Comparison of ENCODE assay signal across 21 cellular contexts in genomic region chr3:50297384-50297775, GRCh38. TPM values are rescaled to one million over a fixed set of nuclear protein-coding genes. Genes with fewer than 3 reads are reported as not detected.
DNase-seq lines count a peak whose midpoint lies in the region; TF ChIP-seq lines count a peak whose summit lies in the region.
"Had no signal": no experiment of that assay in that cellular context is flagged by ENCODE, and none has a peak within 500 bp of the region (broad histone marks: within the 10 kb centered on the region; RNA-seq: fewer than 3 reads in every experiment).

No MANE protein-coding gene starts in this region.

- H3K27me3 Mint-ChIP-seq in activated naive CD4-positive, alpha-beta T cell treated with anti-CD3 and anti-CD28 coated beads, Interleukin-2, amount 10 ng/mL, durations not matched to agents 7 days and 5 days: no peaks in the 10 kb centered on the region
- H3K27me3 Mint-ChIP-seq in activated naive CD4-positive, alpha-beta T cell treated with anti-CD3 and anti-CD28 coated beads for 36 hours (ENCODE audit: low read depth): no peaks in the 10 kb centered on the region
- H3K27me3 Mint-ChIP-seq: activated naive CD4-positive, alpha-beta T cell treated with anti-CD3 and anti-CD28 coated beads, Interleukin-2, amount 50 U/mL, for 24 hours had no signal

- TF ChIP-seq CTCF in Loucy (conservative IDR thresholded peaks at IDR 0.05; ENCODE audit: low read length) (no peak), sigmoid colon (IDR thresholded peaks at IDR 0.05) (no peak), colonic mucosa (IDR thresholded peaks at IDR 0.05) (no peak), SK-N-SH (IDR thresholded peaks at IDR 0.05) (no peak)

- no peak for TF ChIP-seq RAD21 in SK-N-SH (IDR thresholded peaks at IDR 0.05; ENCODE audit: low read length)

- TF ChIP-seq POLR2A in sigmoid colon (IDR thresholded peaks at IDR 0.05): no peak

- H3K4me2 ChIP-seq in Loucy (ENCODE audit: low read depth, low read length, poor library complexity, severe bottlenecking): peak overlapping the region; percentile 98
- H3K4me2 ChIP-seq in SK-N-SH: no peak overlapping the region

- H3K4me3 ChIP-seq in Loucy (ENCODE audit: low read length, poor library complexity, severe bottlenecking): peak overlapping the region; percentile 78
- H3K4me3 ChIP-seq in effector memory CD4-positive, alpha-beta T cell (ENCODE audit: insufficient read depth, low read depth, low read length, poor library complexity, severe bottlenecking): no peak overlapping the region
- no peak overlapping the region for H3K4me3 ChIP-seq in sigmoid colon
- H3K4me3 ChIP-seq in colonic mucosa: no peak overlapping the region
- H3K4me3 ChIP-seq in SK-N-SH (ENCODE audit: low read depth in 2 of 2, low read length in 1 of 2): no peak overlapping the region
- H3K4me3 ChIP-seq: MG63 had no signal

- H3K27me3 ChIP-seq in Loucy (ENCODE audit: insufficient read depth, low read length, poor library complexity, severe bottlenecking) (no peaks in the 10 kb centered on the region), sigmoid colon (no peaks in the 10 kb centered on the region), colonic mucosa (no peaks in the 10 kb centered on the region), SK-N-SH (ENCODE audit: insufficient read depth) (no peaks in the 10 kb centered on the region)
- no peaks in the 10 kb centered on the region for H3K27me3 ChIP-seq in effector memory CD4-positive, alpha-beta T cell (replicated peaks; ENCODE audit: control insufficient read depth, insufficient read depth, low read length, poor library complexity, severe bottlenecking)
- H3K27me3 ChIP-seq: MG63 had no signal

- intact Hi-C loops in activated naive CD4-positive, alpha-beta T cell treated with anti-CD3 and anti-CD28 coated beads for 36 hours (cut with micrococcal nuclease): no loop called here
- intact Hi-C loops in sigmoid colon (cut with DNase I) (no loop called here), colonic mucosa (cut with DNase I) (no loop called here)

- peaks cover 19% of the 10 kb centered on the region; the same call in 1 of the 2 replicates for H3K79me2 ChIP-seq in Loucy (ENCODE audit: insufficient read depth, low read length)
- peaks cover 7% of the 10 kb centered on the region; the same call in 1 of the 2 replicates for H3K79me2 ChIP-seq in SK-N-SH (ENCODE audit: insufficient read depth)

- peak overlapping the region; percentile 98 for H3K4me3 Mint-ChIP-seq in activated naive CD4-positive, alpha-beta T cell treated with anti-CD3 and anti-CD28 coated beads, Interleukin-2, amount 10 ng/mL, durations not matched to agents 7 days and 5 days
- H3K4me3 Mint-ChIP-seq in activated naive CD4-positive, alpha-beta T cell treated with anti-CD3 and anti-CD28 coated beads for 36 hours: no peak overlapping the region

- no peaks in the 10 kb centered on the region for H3K9me3 ChIP-seq in Loucy (ENCODE audit: insufficient read depth, low read depth, low read length)
- H3K9me3 ChIP-seq in effector memory CD4-positive, alpha-beta T cell (ENCODE audit: control insufficient read depth, low read length): no peaks in the 10 kb centered on the region
- H3K9me3 ChIP-seq in sigmoid colon: no peaks in the 10 kb centered on the region
- no peaks in the 10 kb centered on the region for H3K9me3 ChIP-seq in colonic mucosa
- no peaks in the 10 kb centered on the region for H3K9me3 ChIP-seq in SK-N-SH
- H3K9me3 ChIP-seq: MG63 had no signal

- DNase-seq in activated naive CD4-positive, alpha-beta T cell treated with anti-CD3 and anti-CD28 coated beads, Interleukin-2, amount 10 ng/mL, durations not matched to agents 7 days and 5 days: no peak
- no peak for DNase-seq in activated naive CD4-positive, alpha-beta T cell treated with anti-CD3 and anti-CD28 coated beads for 36 hours
- no peak for DNase-seq in effector memory CD4-positive, alpha-beta T cell
- DNase-seq in sigmoid colon: peak; percentile 79
- no peak for DNase-seq in colonic mucosa
- DNase-seq in SK-N-SH: no peak
- DNase-seq in nucleus accumbens (lab: John Stamatoyannopoulos, UW): no peak
- DNase-seq: head of caudate nucleus; MG63; NCI-H2029 treated with DMSO at 0.1 percent for 48 hours; NCI-H524; PC-3; stimulated activated CD4-positive, alpha-beta T cell treated with anti-CD3 and anti-CD28 coated beads, Interleukin-2, amount 100 ng/mL, for 48 hours had no signal

- H2AFZ ChIP-seq in Loucy (ENCODE audit: low read length) (no peak overlapping the region), SK-N-SH (ENCODE audit: low read depth) (no peak overlapping the region)

- H3K4me1 ChIP-seq in Loucy (ENCODE audit: insufficient read depth, low read length, poor library complexity, severe bottlenecking) (peaks cover 22% of the 10 kb centered on the region), sigmoid colon (peaks cover 4 to 43% (median 37%) of the 10 kb centered on the region in 4 donors), colonic mucosa (peaks cover 15% of the 10 kb centered on the region), SK-N-SH (ENCODE audit: control insufficient read depth in 1 of 2, insufficient read depth in 2 of 2, low read depth in 1 of 2, low read length in 1 of 2) (peaks cover 13 to 33% of the 10 kb centered on the region in 2 experiments; a peak in 3 of 4 replicates)
- peaks cover 30% of the 10 kb centered on the region for H3K4me1 ChIP-seq in effector memory CD4-positive, alpha-beta T cell (ENCODE audit: control insufficient read depth, insufficient read depth, low read length, poor library complexity, severe bottlenecking)

- no peaks in the 10 kb centered on the region for H3K9me2 ChIP-seq in Loucy (replicated peaks; ENCODE audit: low read depth, low read length)
- H3K9me2 ChIP-seq in SK-N-SH: no peaks in the 10 kb centered on the region

- 89 to 95% methylated on average over 2 of the region's 2 CpGs for WGBS in sigmoid colon, 2 donors
- WGBS in SK-N-SH (ENCODE audit: low lambda C conversion rate): 100% methylated on average over 1 of the region's 2 CpGs

- peaks cover 52% of the 10 kb centered on the region for H3K4me1 Mint-ChIP-seq in activated naive CD4-positive, alpha-beta T cell treated with anti-CD3 and anti-CD28 coated beads, Interleukin-2, amount 10 ng/mL, durations not matched to agents 7 days and 5 days
- H3K4me1 Mint-ChIP-seq in activated naive CD4-positive, alpha-beta T cell treated with anti-CD3 and anti-CD28 coated beads for 36 hours (ENCODE audit: low read depth): peaks cover 32% of the 10 kb centered on the region

- H4K20me1 ChIP-seq in Loucy (ENCODE audit: insufficient read depth, low read length, poor library complexity, severe bottlenecking) (peaks cover 3% of the 10 kb centered on the region), SK-N-SH (ENCODE audit: insufficient read depth) (no peaks in the 10 kb centered on the region)

- H3K27ac Mint-ChIP-seq in activated naive CD4-positive, alpha-beta T cell treated with anti-CD3 and anti-CD28 coated beads, Interleukin-2, amount 10 ng/mL, durations not matched to agents 7 days and 5 days: no peak overlapping the region
- H3K27ac Mint-ChIP-seq in activated naive CD4-positive, alpha-beta T cell treated with anti-CD3 and anti-CD28 coated beads for 36 hours: no peak overlapping the region
- H3K27ac Mint-ChIP-seq: activated naive CD4-positive, alpha-beta T cell treated with anti-CD3 and anti-CD28 coated beads, Interleukin-2, amount 50 U/mL, for 24 hours had no signal

- no peak for TF ChIP-seq EP300 in sigmoid colon (IDR thresholded peaks at IDR 0.05)
- no peak for TF ChIP-seq EP300 in SK-N-SH (IDR thresholded peaks at IDR 0.05; ENCODE audit: borderline replicate concordance in 1 of 2, low read depth in 1 of 2, low read length in 1 of 2)

- H3K9ac ChIP-seq in Loucy (ENCODE audit: low read depth, low read length, poor library complexity, severe bottlenecking): peak overlapping the region; percentile 80
- no peak overlapping the region for H3K9ac ChIP-seq in colonic mucosa (ENCODE audit: low read depth in 2 of 2, low read length in 2 of 2)
- no peak overlapping the region for H3K9ac ChIP-seq in SK-N-SH

- peaks cover 5% of the 10 kb centered on the region for H3K36me3 Mint-ChIP-seq in activated naive CD4-positive, alpha-beta T cell treated with anti-CD3 and anti-CD28 coated beads, Interleukin-2, amount 10 ng/mL, durations not matched to agents 7 days and 5 days
- peaks cover 2% of the 10 kb centered on the region for H3K36me3 Mint-ChIP-seq in activated naive CD4-positive, alpha-beta T cell treated with anti-CD3 and anti-CD28 coated beads for 36 hours (ENCODE audit: low read depth)
- H3K36me3 Mint-ChIP-seq: activated naive CD4-positive, alpha-beta T cell treated with anti-CD3 and anti-CD28 coated beads, Interleukin-2, amount 50 U/mL, for 24 hours had no signal

- H3K9me3 Mint-ChIP-seq in activated naive CD4-positive, alpha-beta T cell treated with anti-CD3 and anti-CD28 coated beads, Interleukin-2, amount 10 ng/mL, durations not matched to agents 7 days and 5 days: no peaks in the 10 kb centered on the region
- no peaks in the 10 kb centered on the region for H3K9me3 Mint-ChIP-seq in activated naive CD4-positive, alpha-beta T cell treated with anti-CD3 and anti-CD28 coated beads for 36 hours
- H3K9me3 Mint-ChIP-seq: activated naive CD4-positive, alpha-beta T cell treated with anti-CD3 and anti-CD28 coated beads, Interleukin-2, amount 50 U/mL, for 24 hours had no signal

- H3K36me3 ChIP-seq in Loucy (ENCODE audit: insufficient read depth, low read length) (no peaks in the 10 kb centered on the region), sigmoid colon (no peaks in the 10 kb centered on the region), colonic mucosa (no peaks in the 10 kb centered on the region), SK-N-SH (replicated peaks in 1 of 2; ENCODE audit: control insufficient read depth in 1 of 2, insufficient read depth in 2 of 2, low read length in 1 of 2) (peaks cover 0 to 6% of the 10 kb centered on the region in 2 experiments)
- H3K36me3 ChIP-seq in effector memory CD4-positive, alpha-beta T cell (ENCODE audit: control insufficient read depth, insufficient read depth, low read length): no peaks in the 10 kb centered on the region
- H3K36me3 ChIP-seq: MG63 had no signal

- CTCF ChIA-PET in activated naive CD4-positive, alpha-beta T cell treated with anti-CD3 and anti-CD28 coated beads, Interleukin-2, amount 10 ng/mL, durations not matched to agents 7 days and 5 days (lab: Charles Lee): interaction anchor here (1.4 to 3.8 kb wide), 2 partner anchors 27 to 40 kb away, joined by 4 to 20 read pairs; no protein-coding TSS in a partner anchor
- CTCF ChIA-PET in activated naive CD4-positive, alpha-beta T cell treated with anti-CD3 and anti-CD28 coated beads for 36 hours (lab: Charles Lee): interaction anchor here (0.7 kb wide), 1 partner anchor 29 kb away, joined by 3 read pairs; no protein-coding TSS in a partner anchor
- CTCF ChIA-PET in SK-N-SH (lab: Yijun Ruan, JAX): interaction anchor here (1.3 to 3.4 kb wide), 4 partner anchors 19 to 103 kb away, joined by 6 to 16 read pairs (median 9); partner anchors contain the start of gene LSMEM2

- peak overlapping the region; percentile 4 for H3K27ac ChIP-seq in effector memory CD4-positive, alpha-beta T cell (ENCODE audit: insufficient read depth, low read length, poor library complexity, severe bottlenecking)
- no peak overlapping the region for H3K27ac ChIP-seq in sigmoid colon
- no peak overlapping the region for H3K27ac ChIP-seq in colonic mucosa
- no peak overlapping the region for H3K27ac ChIP-seq in SK-N-SH (ENCODE audit: low read depth in 2 of 2, low read length in 1 of 2)

- no peaks in the 10 kb centered on the region for H3F3A ChIP-seq in Loucy (ENCODE audit: low read depth)
- no peaks in the 10 kb centered on the region for H3F3A ChIP-seq in SK-N-SH (replicated peaks; ENCODE audit: insufficient read depth)

- POLR2A ChIA-PET in SK-N-SH (lab: Yijun Ruan, JAX): no interaction called here

RNA-seq across cellular contexts. Expression of gene HYAL3, which starts 1.8 kb away (rescaled TPM):
- total RNA-seq in activated naive CD4-positive, alpha-beta T cell treated with anti-CD3 and anti-CD28 coated beads for 36 hours: under 1 TPM; 0.74 to 0.88 TPM
- total RNA-seq in sigmoid colon (1 to 10 TPM; 2.1 to 8.3 (median 3.4) TPM), colonic mucosa (1 to 10 TPM; 2.5 to 4.2 TPM)
- polyA plus RNA-seq in sigmoid colon (1 to 10 TPM in 2 of 3 donors, under 1 TPM in 1; 0.60 to 4.4 (median 2.8) TPM), SK-N-SH (2012; rRNA removed) (7.8 and 8.4 TPM in 2 replicates)
- 3.1 and 5.6 TPM in 2 replicates for polyA plus RNA-seq in SK-N-SH (2012; cell fraction: cytosol; rRNA removed)
- 8.7 and 10.0 TPM in 2 replicates for polyA plus RNA-seq in SK-N-SH (2012; cell fraction: nucleus; rRNA removed)

RNA-seq across cellular contexts. Expression of gene NAA80, which starts 1.8 kb away (rescaled TPM):
- 10 to 100 TPM in 1 of 2 experiments, 1 to 10 TPM in 1; 7.9 to 10.5 TPM for total RNA-seq in activated naive CD4-positive, alpha-beta T cell treated with anti-CD3 and anti-CD28 coated beads for 36 hours
- total RNA-seq in sigmoid colon (1 to 10 TPM; 3.6 to 9.4 (median 7.6) TPM), colonic mucosa (1 to 10 TPM; 6.7 to 10.0 TPM)
- polyA plus RNA-seq in sigmoid colon (1 to 10 TPM; 3.5 to 9.5 (median 4.2) TPM), SK-N-SH (2012; rRNA removed) (10.4 and 10.5 TPM in 2 replicates)
- polyA plus RNA-seq in SK-N-SH (2012; cell fraction: cytosol; rRNA removed): 2.8 and 4.3 TPM in 2 replicates
- 36.1 and 53.0 TPM in 2 replicates for polyA plus RNA-seq in SK-N-SH (2012; cell fraction: nucleus; rRNA removed)

RNA-seq across cellular contexts. Expression of gene IFRD2, which starts 5.2 kb away (rescaled TPM):
- 100 to 1,000 TPM; 117 to 125 TPM for total RNA-seq in activated naive CD4-positive, alpha-beta T cell treated with anti-CD3 and anti-CD28 coated beads for 36 hours
- total RNA-seq in sigmoid colon (10 to 100 TPM; 46.7 to 59.1 (median 52.7) TPM), colonic mucosa (100 to 1,000 TPM in 1 of 2 donors, 10 to 100 TPM in 1; 52.8 to 129 TPM)
- polyA plus RNA-seq in sigmoid colon (10 to 100 TPM; 24.5 to 73.1 (median 31.2) TPM), SK-N-SH (2012; rRNA removed) (52.4 and 73.2 TPM in 2 replicates)
- polyA plus RNA-seq in SK-N-SH (2012; cell fraction: cytosol; rRNA removed): 28.8 and 46.5 TPM in 2 replicates
- polyA plus RNA-seq in SK-N-SH (2012; cell fraction: nucleus; rRNA removed): 222 and 253 TPM in 2 replicates

RNA-seq across cellular contexts. Expression of gene HYAL1, which starts 6.0 kb away (rescaled TPM):
- not detected for total RNA-seq in activated naive CD4-positive, alpha-beta T cell treated with anti-CD3 and anti-CD28 coated beads for 36 hours
- total RNA-seq in sigmoid colon: 1 to 10 TPM; 3.5 to 7.2 (median 4.2) TPM
- polyA plus RNA-seq in sigmoid colon: 10 to 100 TPM in 1 of 3 donors, 1 to 10 TPM in 2; 2.4 to 15.1 (median 9.5) TPM
- 10 to 100 TPM in 1 of 2 donors, 1 to 10 TPM in 1; 9.0 to 15.2 TPM for total RNA-seq in colonic mucosa
- 0.30 and 0.49 TPM in 2 replicates for polyA plus RNA-seq in SK-N-SH (2012; rRNA removed)
- polyA plus RNA-seq in SK-N-SH (2012; cell fraction: cytosol; rRNA removed): 0.14 and 0.26 TPM in 2 replicates
- polyA plus RNA-seq in SK-N-SH (2012; cell fraction: nucleus; rRNA removed): 1.7 and 1.8 TPM in 2 replicates

RNA-seq across cellular contexts. Expression of gene LSMEM2, which starts 18.5 kb away (rescaled TPM):
- not detected for total RNA-seq in activated naive CD4-positive, alpha-beta T cell treated with anti-CD3 and anti-CD28 coated beads for 36 hours
- total RNA-seq in sigmoid colon (not detected), colonic mucosa (not detected)
- polyA plus RNA-seq in sigmoid colon (under 1 TPM in 2 of 3 donors, not detected in 1; 0.13 to 0.46 TPM), SK-N-SH (2012; rRNA removed) (0.03 TPM in 1 of 2 replicates, not detected in the other)
- not detected in 2 replicates for polyA plus RNA-seq in SK-N-SH (2012; cell fraction: cytosol; rRNA removed)
- polyA plus RNA-seq in SK-N-SH (2012; cell fraction: nucleus; rRNA removed): 0.13 and 0.21 TPM in 2 replicates
- total RNA-seq: bronchial epithelial cell, fibroblast of lung, HT-29, osteoblast, PC-3, temporal lobe had no signal
- polyA plus RNA-seq: AG04450, fibroblast of lung had no signal
